ENCODE assay signal across 1 cellular context in the genomic region with DNA sequence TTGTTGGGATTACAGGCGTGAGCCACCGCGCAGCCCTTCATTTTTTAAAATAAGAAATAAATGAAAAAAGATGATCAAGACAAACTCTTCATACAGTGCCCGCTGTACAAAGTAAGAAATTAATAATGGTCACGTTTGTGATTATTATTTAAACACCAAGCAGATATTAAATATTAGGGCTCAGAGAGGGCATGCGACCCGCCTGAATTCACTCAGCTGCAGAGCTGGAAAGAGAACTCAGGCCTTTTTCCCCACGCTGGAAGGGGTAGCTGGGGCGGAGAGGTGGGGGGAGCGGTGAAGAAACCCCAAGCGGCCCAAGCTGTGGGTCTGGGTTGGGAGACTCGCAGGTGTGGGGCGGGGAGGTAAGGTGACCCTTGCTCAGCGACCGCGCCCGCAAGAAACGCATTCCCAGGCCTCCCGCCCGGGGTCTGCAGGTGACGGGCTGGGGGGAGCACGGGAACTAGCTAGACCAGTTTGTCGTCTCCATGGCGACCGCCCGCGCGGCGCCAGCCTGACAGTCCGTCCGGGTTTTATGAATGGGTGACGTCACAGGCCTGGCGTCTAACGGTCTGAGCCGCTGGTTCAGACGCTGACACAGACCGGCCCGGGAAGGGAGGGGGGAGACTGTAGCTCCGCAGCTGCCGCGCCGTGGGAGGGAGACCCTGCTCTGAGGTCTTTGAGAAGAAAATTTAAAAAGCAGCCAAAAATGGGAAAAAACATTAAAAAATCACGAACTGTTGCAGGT.
TF ChIP-seq lines count a peak whose summit lies in the region.

No MANE protein-coding gene starts in this region.

TF ChIP-seq in SK-N-SH, 30 proteins besides CTCF, POLR2A, EP300 and RAD21 (continued from another document):
- TF ChIP-seq, protein P1, sequence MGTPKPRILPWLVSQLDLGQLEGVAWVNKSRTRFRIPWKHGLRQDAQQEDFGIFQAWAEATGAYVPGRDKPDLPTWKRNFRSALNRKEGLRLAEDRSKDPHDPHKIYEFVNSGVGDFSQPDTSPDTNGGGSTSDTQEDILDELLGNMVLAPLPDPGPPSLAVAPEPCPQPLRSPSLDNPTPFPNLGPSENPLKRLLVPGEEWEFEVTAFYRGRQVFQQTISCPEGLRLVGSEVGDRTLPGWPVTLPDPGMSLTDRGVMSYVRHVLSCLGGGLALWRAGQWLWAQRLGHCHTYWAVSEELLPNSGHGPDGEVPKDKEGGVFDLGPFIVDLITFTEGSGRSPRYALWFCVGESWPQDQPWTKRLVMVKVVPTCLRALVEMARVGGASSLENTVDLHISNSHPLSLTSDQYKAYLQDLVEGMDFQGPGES (IDR thresholded peaks at IDR 0.05; ENCODE audit: low read depth, low read length) = no peak
- TF ChIP-seq TEAD4 (IDR thresholded peaks at IDR 0.05; ENCODE audit: borderline replicate concordance, insufficient read depth) (peak; percentile 42; the same call in 1 of the 2 replicates), NRF1 (IDR thresholded peaks at IDR 0.05; ENCODE audit: low read depth, low read length) (no peak), GABPA (IDR thresholded peaks at IDR 0.05; ENCODE audit: low read depth) (no peak), ELF1 (IDR thresholded peaks at IDR 0.05) (peak; percentile 24; the same call in 1 of the 2 replicates), FOSL2 (IDR thresholded peaks at IDR 0.05; ENCODE audit: borderline replicate concordance, low read depth) (0 out of 2 replicates have a peak, but pooled peaks have one; percentile 46)
- TF ChIP-seq, protein P2, sequence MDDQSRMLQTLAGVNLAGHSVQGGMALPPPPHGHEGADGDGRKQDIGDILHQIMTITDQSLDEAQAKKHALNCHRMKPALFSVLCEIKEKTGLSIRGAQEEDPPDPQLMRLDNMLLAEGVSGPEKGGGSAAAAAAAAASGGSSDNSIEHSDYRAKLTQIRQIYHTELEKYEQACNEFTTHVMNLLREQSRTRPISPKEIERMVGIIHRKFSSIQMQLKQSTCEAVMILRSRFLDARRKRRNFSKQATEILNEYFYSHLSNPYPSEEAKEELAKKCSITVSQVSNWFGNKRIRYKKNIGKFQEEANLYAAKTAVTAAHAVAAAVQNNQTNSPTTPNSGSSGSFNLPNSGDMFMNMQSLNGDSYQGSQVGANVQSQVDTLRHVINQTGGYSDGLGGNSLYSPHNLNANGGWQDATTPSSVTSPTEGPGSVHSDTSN (IDR thresholded peaks at IDR 0.05) = peak; percentile 90
- TF ChIP-seq, protein P3, sequence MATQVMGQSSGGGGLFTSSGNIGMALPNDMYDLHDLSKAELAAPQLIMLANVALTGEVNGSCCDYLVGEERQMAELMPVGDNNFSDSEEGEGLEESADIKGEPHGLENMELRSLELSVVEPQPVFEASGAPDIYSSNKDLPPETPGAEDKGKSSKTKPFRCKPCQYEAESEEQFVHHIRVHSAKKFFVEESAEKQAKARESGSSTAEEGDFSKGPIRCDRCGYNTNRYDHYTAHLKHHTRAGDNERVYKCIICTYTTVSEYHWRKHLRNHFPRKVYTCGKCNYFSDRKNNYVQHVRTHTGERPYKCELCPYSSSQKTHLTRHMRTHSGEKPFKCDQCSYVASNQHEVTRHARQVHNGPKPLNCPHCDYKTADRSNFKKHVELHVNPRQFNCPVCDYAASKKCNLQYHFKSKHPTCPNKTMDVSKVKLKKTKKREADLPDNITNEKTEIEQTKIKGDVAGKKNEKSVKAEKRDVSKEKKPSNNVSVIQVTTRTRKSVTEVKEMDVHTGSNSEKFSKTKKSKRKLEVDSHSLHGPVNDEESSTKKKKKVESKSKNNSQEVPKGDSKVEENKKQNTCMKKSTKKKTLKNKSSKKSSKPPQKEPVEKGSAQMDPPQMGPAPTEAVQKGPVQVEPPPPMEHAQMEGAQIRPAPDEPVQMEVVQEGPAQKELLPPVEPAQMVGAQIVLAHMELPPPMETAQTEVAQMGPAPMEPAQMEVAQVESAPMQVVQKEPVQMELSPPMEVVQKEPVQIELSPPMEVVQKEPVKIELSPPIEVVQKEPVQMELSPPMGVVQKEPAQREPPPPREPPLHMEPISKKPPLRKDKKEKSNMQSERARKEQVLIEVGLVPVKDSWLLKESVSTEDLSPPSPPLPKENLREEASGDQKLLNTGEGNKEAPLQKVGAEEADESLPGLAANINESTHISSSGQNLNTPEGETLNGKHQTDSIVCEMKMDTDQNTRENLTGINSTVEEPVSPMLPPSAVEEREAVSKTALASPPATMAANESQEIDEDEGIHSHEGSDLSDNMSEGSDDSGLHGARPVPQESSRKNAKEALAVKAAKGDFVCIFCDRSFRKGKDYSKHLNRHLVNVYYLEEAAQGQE (IDR thresholded peaks at IDR 0.05; ENCODE audit: low read depth, low read length) = peak; percentile 64; the same call in 1 of the 2 replicates
